In the genomic region with DNA sequence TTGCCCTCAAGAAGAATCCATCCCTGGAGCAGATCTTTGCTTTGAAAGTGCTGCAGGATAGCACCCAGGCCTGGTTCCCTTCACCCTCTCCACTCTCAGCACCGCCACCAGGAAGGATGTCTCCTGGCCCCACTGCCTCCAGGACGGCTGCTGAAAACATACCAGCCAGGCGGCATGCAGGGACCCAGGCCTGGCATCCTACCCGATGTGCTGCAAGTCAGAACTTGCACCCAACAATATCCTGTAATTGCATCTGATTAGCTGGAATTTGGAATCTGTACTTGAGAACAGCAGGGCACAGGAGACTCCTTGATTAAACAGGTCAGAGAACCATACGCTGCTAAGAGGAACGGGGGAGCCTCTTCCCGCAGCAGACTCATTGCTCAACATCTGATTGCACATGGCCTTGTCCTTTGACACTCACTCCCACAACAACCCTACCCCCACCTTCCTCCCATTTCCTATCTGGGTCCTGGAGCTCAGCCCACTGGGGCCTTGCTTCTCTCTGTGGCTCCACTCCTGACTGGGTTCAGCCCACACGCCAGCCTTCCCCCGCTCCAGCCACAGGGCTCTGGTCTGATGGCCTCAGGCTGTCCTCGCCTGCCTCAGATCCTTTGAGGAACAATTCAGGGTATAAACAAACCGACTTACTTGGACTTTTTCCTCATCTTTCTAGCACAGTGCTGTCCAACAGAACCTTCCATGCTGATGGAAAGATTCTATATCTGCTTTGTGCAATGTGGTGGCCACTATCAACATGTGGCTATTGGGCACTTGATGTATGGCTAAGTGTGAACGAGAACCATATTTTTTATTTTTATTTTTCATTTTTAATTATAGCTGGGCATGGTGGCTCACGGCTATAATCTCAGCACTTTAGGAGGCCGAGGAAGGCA, we compare ENCODE assay signal across 8 cellular contexts.
DNase-seq lines count a peak whose midpoint lies in the region; ATAC-seq and TF ChIP-seq lines count a peak whose summit lies in the region.

No MANE protein-coding gene starts in this region.

- H3K4me3 ChIP-seq in AG10803 (ENCODE audit: low read length), result no peak overlapping the region
- no peak overlapping the region for H3K4me3 ChIP-seq in dorsolateral prefrontal cortex

- peak overlapping the region; percentile 84 for H3K27ac Mint-ChIP-seq in mesothelial cell of epicardium

- H3K9me3 Mint-ChIP-seq in mesothelial cell of epicardium, result no peaks in the 10 kb centered on the region

- TF ChIP-seq CTCF in AG10803 (conservative IDR thresholded peaks at IDR 0.05; ENCODE audit: low read length) (no peak), dorsolateral prefrontal cortex (IDR thresholded peaks at IDR 0.05 in 54 of 56, conservative IDR thresholded peaks at IDR 0.05 in 2 of 56; ENCODE audit: low read depth in 1 of 56, partially characterized antibody in 56 of 56) (no peak), mesothelial cell of epicardium (IDR thresholded peaks at IDR 0.05; ENCODE audit: unreplicated experiment) (no peak)

- peak overlapping the region in 1 of 59 donors; percentile 43 for H3K27ac ChIP-seq in dorsolateral prefrontal cortex

- ATAC-seq in HG03045 (IDR thresholded peaks at IDR 0.05; ENCODE audit: unreplicated experiment), result no peak

- no peak overlapping the region for H3K4me3 Mint-ChIP-seq in mesothelial cell of epicardium

- intact Hi-C loops in dorsolateral prefrontal cortex (cut with DNase I), result no loop called here

- H3K27me3 Mint-ChIP-seq in mesothelial cell of epicardium (ENCODE audit: low read depth), result no peaks in the 10 kb centered on the region

- no peaks in the 10 kb centered on the region for H3K36me3 Mint-ChIP-seq in mesothelial cell of epicardium

- DNase-seq in AG10803 (ENCODE audit: low read depth), result peak; percentile 78
- DNase-seq in NCI-H1436 treated with DMSO at 0.1 percent for 48 hours (lab: John Stamatoyannopoulos, UW), result peak; percentile 50
- DNase-seq in dorsolateral prefrontal cortex, result peak in 7 of 10 donors; percentile 25 to 58 (median 46)
- no peak for DNase-seq in mesothelial cell of epicardium (ENCODE audit: low spot score in 2 of 2, unreplicated experiment in 2 of 2)
- DNase-seq in NCI-H526 treated with DMSO at 0.1 percent for 48 hours (lab: John Stamatoyannopoulos, UW), result no peak
- DNase-seq in SHP77 (lab: John Stamatoyannopoulos, UW), result no peak
- no peak for DNase-seq in NCI-H774 (lab: John Stamatoyannopoulos, UW)

- H3K27me3 ChIP-seq in dorsolateral prefrontal cortex, result no peaks in the 10 kb centered on the region

- H3K4me1 Mint-ChIP-seq in mesothelial cell of epicardium, result peaks cover 25% of the 10 kb centered on the region

Comparison
In these comparisons a context has a peak if more than half of its experiments do, and no peak if none do; other contexts are left out.
1. DNase-seq: peak in AG10803 (single experiment), NCI-H1436 treated with DMSO at 0.1 percent for 48 hours (single experiment) and dorsolateral prefrontal cortex (7 of 10); none in mesothelial cell of epicardium (0 of 2), NCI-H526 treated with DMSO at 0.1 percent for 48 hours (single experiment), SHP77 (0 of 2) and NCI-H774 (single experiment).